Comparison of ENCODE assay signal across 8 cellular contexts in the genomic region with DNA sequence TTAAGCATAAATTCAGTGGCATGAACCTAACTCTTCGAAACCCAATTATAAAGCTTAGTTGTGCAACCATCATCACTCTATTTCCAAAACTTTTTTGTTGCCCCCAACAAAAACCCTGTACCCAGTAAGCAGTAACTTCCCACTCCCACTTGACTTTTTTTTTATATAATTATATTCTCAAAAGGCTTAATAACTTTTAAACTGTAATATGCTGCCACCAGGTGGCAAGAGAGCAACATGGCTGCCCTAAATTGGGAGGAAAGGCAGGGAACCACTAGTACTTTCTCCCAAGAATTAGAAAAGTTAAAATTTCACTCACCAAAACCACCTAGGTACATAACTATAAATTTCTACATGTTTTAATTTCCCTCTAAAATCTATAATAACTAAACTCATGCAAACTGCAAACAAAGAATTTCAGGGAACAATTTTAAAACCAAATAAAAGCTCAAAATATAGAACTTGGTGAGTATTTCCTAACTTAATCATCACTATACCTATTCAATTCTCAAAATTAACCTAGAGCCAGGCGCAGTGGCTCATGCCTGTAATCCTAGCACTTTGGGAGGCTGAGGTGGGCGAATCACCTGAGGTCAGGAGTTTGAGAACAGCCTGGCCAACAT. TPM values are rescaled to one million over a fixed set of nuclear protein-coding genes. Genes with fewer than 3 reads are reported as not detected.
DNase-seq lines count a peak whose midpoint lies in the region; ATAC-seq and TF ChIP-seq lines count a peak whose summit lies in the region.

No MANE protein-coding gene starts in this region.

- TF ChIP-seq EP300 in transverse colon (IDR thresholded peaks at IDR 0.05; ENCODE audit: low read depth), result no peak

- in situ Hi-C loops in transverse colon (cut with MboI; ENCODE audit: low pct_ligation_motif_present in 1 of 4, low pct_unique_long_range_greater_than_20kb in 1 of 4, low sequenced_read_pairs in 3 of 4), result loop anchor here in 2 of 4 donors (10.0 kb wide), 1 partner anchor 45 kb away; the partner anchor contains the start of gene RNF38 (in 2 of the 2)

- H3K36me3 ChIP-seq in transverse colon, result no peaks in the 10 kb centered on the region

- DNase-seq in AG20443 (ENCODE audit: low spot score) (peak; percentile 63), GM10266 (ENCODE audit: extremely low spot score) (peak; percentile 17), NCI-H2081 treated with DMSO at 0.1 percent for 48 hours (lab: John Stamatoyannopoulos, UW) (peak; percentile 12), amniotic epithelial cell (ENCODE audit: low read depth) (peak; percentile 47), inferior parietal cortex (ENCODE audit: extremely low spot score) (peak; percentile 83), transverse colon (no peak)

- no peak for TF ChIP-seq POLR2A in transverse colon (IDR thresholded peaks at IDR 0.05)

- peaks cover 0 to 6% (median 1%) of the 10 kb centered on the region in 4 donors for H3K4me1 ChIP-seq in transverse colon

- no peak for ATAC-seq in GM21526 (IDR thresholded peaks at IDR 0.05; ENCODE audit: low FRiP score, unreplicated experiment)
- ATAC-seq in HG03342 (IDR thresholded peaks at IDR 0.05; ENCODE audit: unreplicated experiment), result no peak

- intact Hi-C loops in transverse colon (cut with DNase I; ENCODE audit: low total_unique reads), result no loop called here

- 83 to 92% methylated on average over 2 to 3 of the region's 3 CpGs for WGBS in transverse colon (ENCODE audit: low coverage in 1 of 2), 2 donors

- peak; percentile 56 for TF ChIP-seq CTCF in GM10266 (IDR thresholded peaks at IDR 0.05; ENCODE audit: control insufficient read depth, insufficient read depth, low read depth, missing control alignments)
- TF ChIP-seq CTCF in transverse colon (IDR thresholded peaks at IDR 0.05), result peak; percentile 60 to 72 (median 65)

- H3K27me3 ChIP-seq in transverse colon, result no peaks in the 10 kb centered on the region

- no peak overlapping the region for H3K27ac ChIP-seq in transverse colon

- no peaks in the 10 kb centered on the region for H3K9me3 ChIP-seq in transverse colon

- no peak overlapping the region for H3K4me3 ChIP-seq in transverse colon

RNA-seq across cellular contexts. Expression of gene RNF38, which starts 50.2 kb away (rescaled TPM):
- 10 to 100 TPM; 13.8 to 86.8 (median 25.1) TPM for total RNA-seq in transverse colon
